ENCODE assay signal across 10 cellular contexts in genomic region chr16:50666658-50667496, GRCh38. TPM values are rescaled to one million over a fixed set of nuclear protein-coding genes. Genes with fewer than 3 reads are reported as not detected.
DNase-seq lines count a peak whose midpoint lies in the region; ATAC-seq, FAIRE-seq and TF ChIP-seq lines count a peak whose summit lies in the region.
"Had no signal": no experiment of that assay in that cellular context is flagged by ENCODE, and none has a peak within 500 bp of the region (broad histone marks: within the 10 kb centered on the region; RNA-seq: fewer than 3 reads in every experiment).

No MANE protein-coding gene starts in this region.

- no CpG with 5 or more reads among the region's 9 CpGs for WGBS in neuronal stem cell (ENCODE audit: extremely low coverage in 2 of 2, insufficient read length in 2 of 2, insufficient replicate concordance in 1 of 2), 2 donors

- H3K9me3 Mint-ChIP-seq in activated naive CD4-positive, alpha-beta T cell treated with anti-CD3 and anti-CD28 coated beads, Interleukin-2, amount 50 U/mL, for 72 hours, result peaks cover 5 to 7% of the 10 kb centered on the region in 2 donors
- peaks cover 7% of the 10 kb centered on the region for H3K9me3 Mint-ChIP-seq in type B pancreatic cell

- no peak overlapping the region for H2BK5ac ChIP-seq in neuronal stem cell (ENCODE audit: low read length)

- no peak overlapping the region for H2BK15ac ChIP-seq in neuronal stem cell (ENCODE audit: low read length)

- H4K8ac ChIP-seq in neuronal stem cell (ENCODE audit: low read depth, low read length), result no peak overlapping the region

- H2AK5ac ChIP-seq in neuronal stem cell (ENCODE audit: low read depth, low read length), result no peak overlapping the region

- no peak overlapping the region for H2BK120ac ChIP-seq in neuronal stem cell (ENCODE audit: low read depth, low read length)

- no peak overlapping the region for H3K9ac ChIP-seq in colonic mucosa (ENCODE audit: low read depth in 2 of 2, low read length in 2 of 2)
- H3K9ac ChIP-seq in neuronal stem cell (ENCODE audit: low read depth, low read length, poor library complexity), result no peak overlapping the region

- no peak overlapping the region for H3K14ac ChIP-seq in neuronal stem cell (ENCODE audit: low read length)

- peak; percentile 95 for FAIRE-seq in GM18507 (lab: Jason Lieb, UNC)
- FAIRE-seq: pancreas had no signal

- no peak overlapping the region for H3K4me2 ChIP-seq in neuronal stem cell (ENCODE audit: insufficient read depth, low read length, poor library complexity, severe bottlenecking)

- H3K4me3 Mint-ChIP-seq in type B pancreatic cell, result no peak overlapping the region

- H2BK12ac ChIP-seq in neuronal stem cell (ENCODE audit: low read length), result no peak overlapping the region

- no peak for TF ChIP-seq CTCF in type B pancreatic cell (conservative IDR thresholded peaks at IDR 0.05)
- TF ChIP-seq CTCF in colonic mucosa (IDR thresholded peaks at IDR 0.05), result no peak

- H3K4ac ChIP-seq in neuronal stem cell (ENCODE audit: low read length), result no peak overlapping the region

- H3K4me3 ChIP-seq in colonic mucosa, result no peak overlapping the region
- H3K4me3 ChIP-seq in neuronal stem cell (ENCODE audit: low read length in 2 of 2), result no peak overlapping the region
- H3K4me3 ChIP-seq: pancreas had no signal

- H3K4me1 Mint-ChIP-seq in type B pancreatic cell (ENCODE audit: unreplicated experiment), result peaks cover 22% of the 10 kb centered on the region

- no peaks in the 10 kb centered on the region for H3K4me1 ChIP-seq in colonic mucosa
- H3K4me1 ChIP-seq in neuronal stem cell (ENCODE audit: control insufficient read depth in 2 of 2, insufficient read depth in 1 of 2, low read depth in 1 of 2, low read length in 2 of 2), result peaks cover 3 to 10% of the 10 kb centered on the region in 2 donors

- H3K36me3 ChIP-seq in colonic mucosa (no peaks in the 10 kb centered on the region), neuronal stem cell (replicated peaks in 1 of 2; ENCODE audit: control insufficient read depth in 2 of 2, insufficient read depth in 2 of 2, low read length in 2 of 2) (no peaks in the 10 kb centered on the region)
- H3K36me3 ChIP-seq: pancreas had no signal

- no peaks in the 10 kb centered on the region for H3K27me3 Mint-ChIP-seq in type B pancreatic cell

- H3K27ac ChIP-seq in colonic mucosa (no peak overlapping the region), neuronal stem cell (replicated peaks; ENCODE audit: low read length) (no peak overlapping the region)
- H3K27ac ChIP-seq: pancreas had no signal

- H3K79me1 ChIP-seq in neuronal stem cell (ENCODE audit: low read depth, low read length), result no peaks in the 10 kb centered on the region

- H4K91ac ChIP-seq in neuronal stem cell (ENCODE audit: low read depth, low read length, poor library complexity), result no peak overlapping the region

- peak; percentile 77 for ATAC-seq in HG02571 (IDR thresholded peaks at IDR 0.05; ENCODE audit: unreplicated experiment)
- peak; percentile 75 to 82 for ATAC-seq in activated naive CD4-positive, alpha-beta T cell treated with anti-CD3 and anti-CD28 coated beads, Interleukin-2, amount 50 U/mL, for 72 hours

- H3K27ac Mint-ChIP-seq in activated naive CD4-positive, alpha-beta T cell treated with anti-CD3 and anti-CD28 coated beads, Interleukin-2, amount 50 U/mL, for 72 hours, result peak overlapping the region; percentile 85 to 96
- H3K27ac Mint-ChIP-seq in type B pancreatic cell, result peak overlapping the region; percentile 54

- H3K9me3 ChIP-seq in colonic mucosa, result peaks cover 4% of the 10 kb centered on the region
- H3K9me3 ChIP-seq in neuronal stem cell (replicated peaks in 1 of 2; ENCODE audit: control insufficient read depth in 2 of 2, insufficient read depth in 1 of 2, low read depth in 1 of 2, low read length in 2 of 2), result peaks cover 8 to 10% of the 10 kb centered on the region in 2 donors
- H3K9me3 ChIP-seq: pancreas had no signal

- H3K18ac ChIP-seq in neuronal stem cell (ENCODE audit: low read length), result no peak overlapping the region

- no peak overlapping the region for H3K23ac ChIP-seq in neuronal stem cell (ENCODE audit: low read depth, low read length, poor library complexity)

- H3K36me3 Mint-ChIP-seq in activated naive CD4-positive, alpha-beta T cell treated with anti-CD3 and anti-CD28 coated beads, Interleukin-2, amount 50 U/mL, for 72 hours, result peaks cover 15% of the 10 kb centered on the region in 2 donors
- H3K36me3 Mint-ChIP-seq in type B pancreatic cell, result peaks cover 6% of the 10 kb centered on the region

- no peak overlapping the region for H2AFZ ChIP-seq in neuronal stem cell (ENCODE audit: low read length)

- H3K27me3 ChIP-seq in colonic mucosa (no peaks in the 10 kb centered on the region), neuronal stem cell (ENCODE audit: control insufficient read depth in 3 of 3, insufficient read depth in 3 of 3, low read depth in 1 of 3, low read length in 3 of 3) (no peaks in the 10 kb centered on the region)
- H3K27me3 ChIP-seq: pancreas had no signal

- no peak for DNase-seq in GM18507 (ENCODE audit: extremely low spot score, insufficient read length, low read depth)
- peak; percentile 42 for DNase-seq in NOMO-1 treated with DMSO at 0.1 percent for 48 hours (lab: John Stamatoyannopoulos, UW; ENCODE audit: unreplicated experiment)
- DNase-seq in activated naive CD4-positive, alpha-beta T cell treated with anti-CD3 and anti-CD28 coated beads, Interleukin-2, amount 50 U/mL, for 72 hours (ENCODE audit: low spot score in 2 of 2), result peak in 1 of 2 donors; percentile 41
- DNase-seq in type B pancreatic cell (ENCODE audit: extremely low spot score, unreplicated experiment), result no peak
- no peak for DNase-seq in colonic mucosa
- no peak for DNase-seq in SW480 (ENCODE audit: low spot score)
- DNase-seq in neuronal stem cell (ENCODE audit: low spot score), result no peak

- intact Hi-C loops in colonic mucosa (cut with DNase I), result loop anchor here (5.0 to 10.0 kb wide), 4 partner anchors 80 to 452 kb away; no protein-coding TSS in a partner anchor

RNA-seq across cellular contexts. Expression of gene SNX20, which starts 14.2 kb away (rescaled TPM):
- 10 to 100 TPM; 36.7 to 48.4 TPM for total RNA-seq in activated naive CD4-positive, alpha-beta T cell treated with anti-CD3 and anti-CD28 coated beads, Interleukin-2, amount 50 U/mL, for 72 hours
- not detected in 2 replicates for total RNA-seq in type B pancreatic cell (ENCODE audit: low replicate concordance)
- total RNA-seq in colonic mucosa, result 1 to 10 TPM in 1 of 2 donors, under 1 TPM in 1; 0.86 to 1.6 TPM
- polyA plus RNA-seq in neuronal stem cell (2013, experiment 1 of 2), result not detected
- polyA plus RNA-seq in neuronal stem cell (2013, experiment 2 of 2), result not detected
- total RNA-seq: bronchial epithelial cell had no signal

RNA-seq across cellular contexts. Expression of gene NOD2, which starts 26.5 kb away (rescaled TPM):
- total RNA-seq in activated naive CD4-positive, alpha-beta T cell treated with anti-CD3 and anti-CD28 coated beads, Interleukin-2, amount 50 U/mL, for 72 hours, result 1 to 10 TPM in 1 of 2 donors, under 1 TPM in 1; 0.59 to 5.1 TPM
- 0.12 and 0.31 TPM in 2 replicates for total RNA-seq in type B pancreatic cell (ENCODE audit: low replicate concordance)
- 1 to 10 TPM in 1 of 2 donors, under 1 TPM in 1; 0.79 to 1.2 TPM for total RNA-seq in colonic mucosa
- polyA plus RNA-seq in neuronal stem cell (2013, experiment 1 of 2), result 0.14 TPM
- 0.06 TPM for polyA plus RNA-seq in neuronal stem cell (2013, experiment 2 of 2)

Comparison
In these comparisons a context has a peak if more than half of its experiments do, and no peak if none do; other contexts are left out.
1. RNA of gene SNX20, which starts 14.2 kb away (total RNA-seq): 36.7 to 48.4 TPM in activated naive CD4-positive, alpha-beta T cell treated with anti-CD3 and anti-CD28 coated beads, Interleukin-2, amount 50 U/mL, for 72 hours; 0.86 to 1.6 TPM in colonic mucosa and not detected in type B pancreatic cell; every median in the first group is over 10 times any median in the second.